17 cellular contexts compared by ENCODE assay signal in the genomic region with DNA sequence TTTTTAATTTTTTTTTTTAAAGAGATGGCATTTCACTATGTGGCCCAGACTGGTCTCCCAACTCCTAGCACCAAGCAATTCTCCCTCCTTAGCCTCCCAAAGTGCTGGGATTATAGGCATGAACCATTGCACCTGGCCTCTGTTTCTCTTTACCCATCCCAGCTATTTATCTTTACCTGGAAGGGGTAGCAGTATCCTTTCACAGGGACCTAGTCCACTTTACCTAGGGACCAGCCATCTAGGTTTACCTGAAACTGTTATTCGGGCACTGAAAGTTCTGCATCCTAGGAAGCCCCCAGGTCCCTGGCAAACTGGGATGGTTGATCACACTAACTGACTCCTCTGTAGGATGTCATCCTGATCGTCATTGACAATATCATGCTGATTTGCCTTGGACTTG. TPM values are rescaled to one million over a fixed set of nuclear protein-coding genes. Genes with fewer than 3 reads are reported as not detected.
A peak's percentile ranks its signal among the peaks of the same experiment; 100 is the strongest.
DNase-seq lines count a peak whose midpoint lies in the region; ATAC-seq and TF ChIP-seq lines count a peak whose summit lies in the region.
"Had no signal": no experiment of that assay in that cellular context is flagged by ENCODE, and none has a peak within 500 bp of the region (broad histone marks: within the 10 kb centered on the region; RNA-seq: fewer than 3 reads in every experiment).

No MANE protein-coding gene starts in this region.

- WGBS in IMR-90 (ENCODE audit: extremely low coverage in 2 of 2, insufficient read length in 1 of 2), 2 experiments, result no CpG with 5 or more reads among the region's 2 CpGs
- 71 to 79% methylated on average over 2 of the region's 2 CpGs for WGBS in testis, 2 donors

- no peak overlapping the region for H2BK5ac ChIP-seq in IMR-90 (ENCODE audit: low read depth, low read length, poor library complexity, severe bottlenecking)

- H3K4me3 ChIP-seq in CD4-positive, CD25-positive, alpha-beta regulatory T cell (ENCODE audit: low read depth, low read length), result no peak overlapping the region
- H3K4me3 ChIP-seq in IMR-90 (ENCODE audit: insufficient read depth, low read depth, low read length) (no peak overlapping the region), testis (no peak overlapping the region)
- H3K4me3 ChIP-seq in naive thymus-derived CD4-positive, alpha-beta T cell (ENCODE audit: low read length), result no peak overlapping the region
- H3K4me3 ChIP-seq: K562 had no signal

- no peak overlapping the region for H2BK120ac ChIP-seq in IMR-90 (ENCODE audit: low read depth, low read length)

- peak overlapping the region; percentile 3; the same call in 1 of the 2 replicates for H2AK5ac ChIP-seq in IMR-90 (ENCODE audit: low read depth, low read length)

- H4K20me1 ChIP-seq in IMR-90 (ENCODE audit: insufficient read depth, low read length), result no peaks in the 10 kb centered on the region

- H2BK20ac ChIP-seq in IMR-90 (ENCODE audit: low read depth, low read length), result 0 out of 2 replicates have a peak overlapping the region, but pooled peaks have one; percentile 10

- no peak overlapping the region for H3K4me2 ChIP-seq in IMR-90 (ENCODE audit: low read depth, low read length)

- dilution Hi-C loops in IMR-90 (cut with HindIII; ENCODE audit: low sequenced_read_pairs, unreplicated experiment), result no loop called here

- TF ChIP-seq RAD21 in IMR-90 (IDR thresholded peaks at IDR 0.05; ENCODE audit: low read length), result no peak

- no peak overlapping the region for H3K23ac ChIP-seq in IMR-90 (ENCODE audit: low read depth, low read length)

- BruUV-seq in IMR-90 (replicated peaks; lab: Mats Ljungman, UMichigan), result no TSS peak

- no peak overlapping the region for H3K4ac ChIP-seq in IMR-90 (ENCODE audit: low read depth, low read length)

- no peak overlapping the region for H3K56ac ChIP-seq in IMR-90 (ENCODE audit: extremely low read depth, insufficient read depth, low read length)

- CTCF ChIA-PET in CD4-positive, alpha-beta T cell (lab: Charles Lee), result interaction anchor here (1.2 kb wide), 1 partner anchor 47 kb away, joined by 3 read pairs; no protein-coding TSS in a partner anchor
- CTCF ChIA-PET in IMR-90 (lab: Yijun Ruan, JAX), result no interaction called here
- CTCF ChIA-PET in naive thymus-derived CD4-positive, alpha-beta T cell (lab: Charles Lee), result interaction anchor here (0.7 to 1.5 kb wide), 2 partner anchors 42 to 96 kb away, joined by 3 to 6 read pairs; no protein-coding TSS in a partner anchor

- DNase-seq in CD4-positive, CD25-positive, alpha-beta regulatory T cell, result no peak
- no peak for DNase-seq in CD4-positive, alpha-beta T cell
- no peak for DNase-seq in IMR-90
- no peak for DNase-seq in naive thymus-derived CD4-positive, alpha-beta T cell
- DNase-seq in medulla oblongata (ENCODE audit: extremely low spot score), result no peak
- DNase-seq in testis, result no peak
- no peak for DNase-seq in effector memory CD8-positive, alpha-beta T cell
- DNase-seq: ACHN; BE2C; C1 segment of cervical spinal cord; CD4-positive, alpha-beta memory T cell; COR-L47; DMS 273 treated with DMSO at 0.1 percent for 48 hours; DMS53; H9 had no signal

- no peak overlapping the region for H4K5ac ChIP-seq in IMR-90 (ENCODE audit: low read depth, low read length)

- H3K27ac Mint-ChIP-seq in CD4-positive, CD25-positive, alpha-beta regulatory T cell, result peak overlapping the region in 1 of 3 donors; percentile 79
- H3K27ac Mint-ChIP-seq in CD4-positive, alpha-beta T cell, result peak overlapping the region; percentile 42
- peak overlapping the region in 4 of 9 donors; percentile 38 to 64 (median 39) for H3K27ac Mint-ChIP-seq in naive thymus-derived CD4-positive, alpha-beta T cell
- no peak overlapping the region for H3K27ac Mint-ChIP-seq in effector memory CD8-positive, alpha-beta T cell
- H3K27ac Mint-ChIP-seq: H9 had no signal

- H3K9me3 ChIP-seq in CD4-positive, CD25-positive, alpha-beta regulatory T cell (ENCODE audit: control insufficient read depth in 2 of 2, low read length in 2 of 2), result no peaks in the 10 kb centered on the region
- no peaks in the 10 kb centered on the region for H3K9me3 ChIP-seq in CD4-positive, alpha-beta T cell (ENCODE audit: control insufficient read depth, low read length)
- H3K9me3 ChIP-seq in IMR-90 (ENCODE audit: control insufficient read depth, insufficient read depth, low read length), result no peaks in the 10 kb centered on the region
- H3K9me3 ChIP-seq in naive thymus-derived CD4-positive, alpha-beta T cell (ENCODE audit: control insufficient read depth in 2 of 3, low read length in 3 of 3), result no peaks in the 10 kb centered on the region
- no peaks in the 10 kb centered on the region for H3K9me3 ChIP-seq in testis
- H3K9me3 ChIP-seq: BE2C had no signal

- H3K79me1 ChIP-seq in IMR-90 (ENCODE audit: low read depth in 1 of 2, low read length in 2 of 2), result no peaks in the 10 kb centered on the region

- peaks cover 31% of the 10 kb centered on the region for H3K4me1 ChIP-seq in CD4-positive, CD25-positive, alpha-beta regulatory T cell (ENCODE audit: control insufficient read depth, insufficient read depth, low read length, poor library complexity, severe bottlenecking)
- H3K4me1 ChIP-seq in IMR-90 (ENCODE audit: control insufficient read depth, insufficient read depth, low read length) (peaks cover 7% of the 10 kb centered on the region), testis (peaks cover 7% of the 10 kb centered on the region)
- peaks cover 23 to 29% of the 10 kb centered on the region in 2 donors for H3K4me1 ChIP-seq in naive thymus-derived CD4-positive, alpha-beta T cell (ENCODE audit: control insufficient read depth in 2 of 2, insufficient read depth in 2 of 2, low read length in 2 of 2)
- H3K4me1 ChIP-seq: BE2C had no signal

- no peak overlapping the region for H2AK9ac ChIP-seq in IMR-90 (replicated peaks; ENCODE audit: low read depth, low read length, poor library complexity)

- no peaks in the 10 kb centered on the region for H3K36me3 ChIP-seq in CD4-positive, CD25-positive, alpha-beta regulatory T cell (ENCODE audit: control insufficient read depth, insufficient read depth, low read length)
- H3K36me3 ChIP-seq in IMR-90 (ENCODE audit: control insufficient read depth, insufficient read depth, low read length), result no peaks in the 10 kb centered on the region
- H3K36me3 ChIP-seq in naive thymus-derived CD4-positive, alpha-beta T cell (ENCODE audit: control insufficient read depth in 2 of 3, insufficient read depth in 3 of 3, low read length in 3 of 3), result no peaks in the 10 kb centered on the region
- H3K36me3 ChIP-seq in testis (ENCODE audit: low read depth, missing control alignments), result no peaks in the 10 kb centered on the region
- H3K36me3 ChIP-seq: BE2C had no signal

- no peaks in the 10 kb centered on the region for H3K27me3 Mint-ChIP-seq in CD4-positive, CD25-positive, alpha-beta regulatory T cell
- H3K27me3 Mint-ChIP-seq in CD4-positive, alpha-beta T cell, result no peaks in the 10 kb centered on the region
- peaks cover 0 to 3% (median 0%) of the 10 kb centered on the region in 5 donors for H3K27me3 Mint-ChIP-seq in naive thymus-derived CD4-positive, alpha-beta T cell
- no peaks in the 10 kb centered on the region for H3K27me3 Mint-ChIP-seq in effector memory CD8-positive, alpha-beta T cell
- H3K27me3 Mint-ChIP-seq: CD4-positive, alpha-beta memory T cell had no signal

- H2BK15ac ChIP-seq in IMR-90 (ENCODE audit: low read depth, low read length), result no peak overlapping the region; the same call in 2 of the 3 replicates

- no peak overlapping the region for H2AFZ ChIP-seq in IMR-90 (replicated peaks; ENCODE audit: low read length, poor library complexity)

- TF ChIP-seq POLR2A in IMR-90 (IDR thresholded peaks at IDR 0.05; ENCODE audit: low read depth, low read length), result no peak
- TF ChIP-seq POLR2A in testis (IDR thresholded peaks at IDR 0.05), result no peak

- no peak for TF ChIP-seq CTCF in CD4-positive, alpha-beta T cell (IDR thresholded peaks at IDR 0.05)
- TF ChIP-seq CTCF in IMR-90 (conservative IDR thresholded peaks at IDR 0.05; ENCODE audit: low read depth, low read length) (no peak), testis (IDR thresholded peaks at IDR 0.05) (no peak)

- peaks cover 5 to 43% (median 26%) of the 10 kb centered on the region in 4 donors for H3K4me1 Mint-ChIP-seq in CD4-positive, CD25-positive, alpha-beta regulatory T cell
- H3K4me1 Mint-ChIP-seq in CD4-positive, alpha-beta T cell (ENCODE audit: low read depth), result peaks cover 41% of the 10 kb centered on the region
- peaks cover 23 to 59% (median 36%) of the 10 kb centered on the region in 7 donors for H3K4me1 Mint-ChIP-seq in naive thymus-derived CD4-positive, alpha-beta T cell
- peaks cover 21 to 26% of the 10 kb centered on the region in 2 donors for H3K4me1 Mint-ChIP-seq in effector memory CD8-positive, alpha-beta T cell (ENCODE audit: low read depth in 2 of 2)

- POLR2A ChIA-PET in CD4-positive, alpha-beta T cell (lab: Charles Lee), result interaction anchor here (2.1 kb wide), 1 partner anchor 68 kb away, joined by 10 read pairs; the partner anchor contains the start of genes FBXO24 and LRCH4
- POLR2A ChIA-PET in IMR-90 (lab: Charles Lee; ENCODE audit: unreplicated experiment), result no interaction called here
- POLR2A ChIA-PET in naive thymus-derived CD4-positive, alpha-beta T cell (lab: Charles Lee), result interaction anchor here (1.0 to 2.0 kb wide), 5 partner anchors 9 to 38 kb away, joined by 3 to 5 read pairs (median 4); no protein-coding TSS in a partner anchor

- intact Hi-C loops in CD4-positive, alpha-beta T cell (cut with DNase I, micrococcal nuclease), result no loop called here
- intact Hi-C loops in IMR-90 (cut with micrococcal nuclease) (no loop called here), testis (cut with DNase I; ENCODE audit: low total_unique reads) (no loop called here)
- intact Hi-C loops in naive thymus-derived CD4-positive, alpha-beta T cell (cut with micrococcal nuclease), result loop anchor here in 1 of 2 donors (2.0 kb wide), 2 partner anchors 21 to 39 kb away; partner anchors contain the start of genes AGFG2 and TSC22D4

- H3K9me3 Mint-ChIP-seq in CD4-positive, CD25-positive, alpha-beta regulatory T cell, result peaks cover 0 to 2% (median 0%) of the 10 kb centered on the region in 7 donors
- H3K9me3 Mint-ChIP-seq in CD4-positive, alpha-beta T cell, result no peaks in the 10 kb centered on the region
- H3K9me3 Mint-ChIP-seq in naive thymus-derived CD4-positive, alpha-beta T cell, result no peaks in the 10 kb centered on the region
- H3K9me3 Mint-ChIP-seq in effector memory CD8-positive, alpha-beta T cell, result no peaks in the 10 kb centered on the region
- H3K9me3 Mint-ChIP-seq: CD4-positive, alpha-beta memory T cell had no signal

- no peak overlapping the region for H3K14ac ChIP-seq in IMR-90 (replicated peaks; ENCODE audit: low read depth, low read length)

- no peaks in the 10 kb centered on the region for H3K36me3 Mint-ChIP-seq in CD4-positive, CD25-positive, alpha-beta regulatory T cell
- no peaks in the 10 kb centered on the region for H3K36me3 Mint-ChIP-seq in CD4-positive, alpha-beta T cell (ENCODE audit: low read depth)
- H3K36me3 Mint-ChIP-seq in naive thymus-derived CD4-positive, alpha-beta T cell, result no peaks in the 10 kb centered on the region
- peaks cover 6% of the 10 kb centered on the region for H3K36me3 Mint-ChIP-seq in effector memory CD8-positive, alpha-beta T cell (ENCODE audit: insufficient read depth)
- H3K36me3 Mint-ChIP-seq: CD4-positive, alpha-beta memory T cell had no signal

- ATAC-seq in CD4-positive, CD25-positive, alpha-beta regulatory T cell (ENCODE audit: low read depth in 2 of 2), result no peak
- no peak for ATAC-seq in CD4-positive, alpha-beta T cell (ENCODE audit: poor library complexity)
- ATAC-seq in IMR-90 (ENCODE audit: low read depth), result no peak
- no peak for ATAC-seq in naive thymus-derived CD4-positive, alpha-beta T cell
- no peak for ATAC-seq in effector memory CD8-positive, alpha-beta T cell (replicated peaks)

- peaks cover 9% of the 10 kb centered on the region for H3K9me1 ChIP-seq in IMR-90 (ENCODE audit: insufficient read depth, low read length)

- H3K27me3 ChIP-seq in CD4-positive, CD25-positive, alpha-beta regulatory T cell (ENCODE audit: control insufficient read depth, insufficient read depth, low read length), result no peaks in the 10 kb centered on the region
- H3K27me3 ChIP-seq in CD4-positive, alpha-beta T cell (ENCODE audit: control insufficient read depth, insufficient read depth, low read length), result no peaks in the 10 kb centered on the region
- H3K27me3 ChIP-seq in IMR-90 (ENCODE audit: control insufficient read depth, insufficient read depth, low read length) (peaks cover 4% of the 10 kb centered on the region), testis (no peaks in the 10 kb centered on the region)
- H3K27me3 ChIP-seq in naive thymus-derived CD4-positive, alpha-beta T cell (ENCODE audit: control insufficient read depth in 2 of 2, insufficient read depth in 2 of 2, low read length in 2 of 2), result no peaks in the 10 kb centered on the region
- H3K27me3 ChIP-seq: BE2C had no signal

- no peak overlapping the region for H3K27ac ChIP-seq in CD4-positive, CD25-positive, alpha-beta regulatory T cell (ENCODE audit: insufficient read depth, low read length, poor library complexity, severe bottlenecking)
- no peak overlapping the region for H3K27ac ChIP-seq in CD4-positive, alpha-beta T cell (ENCODE audit: low read depth, low read length)
- no peak overlapping the region for H3K27ac ChIP-seq in IMR-90 (ENCODE audit: insufficient read depth, low read length)
- no peak overlapping the region for H3K27ac ChIP-seq in naive thymus-derived CD4-positive, alpha-beta T cell (ENCODE audit: low read depth, low read length)
- H3K27ac ChIP-seq in testis, result no peak overlapping the region

- H4K91ac ChIP-seq in IMR-90 (ENCODE audit: insufficient read depth, low read depth, low read length), result no peak overlapping the region

- H3K9ac ChIP-seq in IMR-90 (ENCODE audit: low read depth, low read length), result no peak overlapping the region

- peak overlapping the region in 3 of 4 donors; percentile 32 to 44 (median 35) for H3K4me3 Mint-ChIP-seq in CD4-positive, CD25-positive, alpha-beta regulatory T cell
- no peak overlapping the region for H3K4me3 Mint-ChIP-seq in CD4-positive, alpha-beta T cell
- H3K4me3 Mint-ChIP-seq in naive thymus-derived CD4-positive, alpha-beta T cell, result peak overlapping the region in 6 of 10 donors; percentile 16 to 68 (median 39)
- H3K4me3 Mint-ChIP-seq in effector memory CD8-positive, alpha-beta T cell, result peak overlapping the region in 1 of 2 donors; percentile 31
- H3K4me3 Mint-ChIP-seq: H9 had no signal

- in situ Hi-C loops in IMR-90 (cut with MboI; ENCODE audit: low sequenced_read_pairs), result no loop called here

- H3K18ac ChIP-seq in IMR-90 (ENCODE audit: low read depth, low read length), result no peak overlapping the region

- no peak overlapping the region for H4K8ac ChIP-seq in IMR-90 (ENCODE audit: low read depth in 2 of 2, low read length in 2 of 2)

RNA-seq across cellular contexts. Expression of gene AGFG2, which starts 21.7 kb away (rescaled TPM):
- 40.8 TPM for total RNA-seq in CD4-positive, CD25-positive, alpha-beta regulatory T cell
- 10 to 100 TPM; 11.7 to 21.6 (median 16.0) TPM for polyA plus RNA-seq in CD4-positive, CD25-positive, alpha-beta regulatory T cell
- 1 to 10 TPM; 6.6 to 9.9 TPM for total RNA-seq in CD4-positive, alpha-beta T cell
- 3.0 and 4.2 TPM in 2 replicates for total RNA-seq in IMR-90 (2012; rRNA removed)
- 10.0 and 14.2 TPM in 2 replicates for polyA plus RNA-seq in IMR-90 (2012; rRNA removed)
- polyA plus RNA-seq in IMR-90 (2012; cell fraction: cytosol; rRNA removed), result 4.0 and 11.5 TPM in 2 replicates
- polyA plus RNA-seq in IMR-90 (2012; cell fraction: nucleus; rRNA removed; ENCODE audit: low replicate concordance), result 9.6 and 20.8 TPM in 2 replicates
- 10 to 100 TPM; 15.8 to 42.4 (median 23.3) TPM for total RNA-seq in naive thymus-derived CD4-positive, alpha-beta T cell
- polyA plus RNA-seq in naive thymus-derived CD4-positive, alpha-beta T cell, result 1 to 10 TPM; 5.7 to 9.8 TPM
- 10 to 100 TPM; 62.0 to 67.2 TPM for total RNA-seq in testis
- polyA plus RNA-seq in testis (ENCODE audit: insufficient read depth, low read depth, low replicate concordance), result 51.4 TPM

RNA-seq across cellular contexts. Expression of gene NYAP1, which starts 33.6 kb away (rescaled TPM):
- 0.89 TPM for total RNA-seq in CD4-positive, CD25-positive, alpha-beta regulatory T cell
- polyA plus RNA-seq in CD4-positive, CD25-positive, alpha-beta regulatory T cell, result not detected
- total RNA-seq in CD4-positive, alpha-beta T cell, result under 1 TPM; 0.66 to 0.75 TPM
- 0.18 and 0.28 TPM in 2 replicates for total RNA-seq in IMR-90 (2012; rRNA removed)
- polyA plus RNA-seq in IMR-90 (2012; rRNA removed), result 1.3 and 1.5 TPM in 2 replicates
- 0.94 and 1.1 TPM in 2 replicates for polyA plus RNA-seq in IMR-90 (2012; cell fraction: cytosol; rRNA removed)
- 1.8 and 2.7 TPM in 2 replicates for polyA plus RNA-seq in IMR-90 (2012; cell fraction: nucleus; rRNA removed; ENCODE audit: low replicate concordance)
- total RNA-seq in naive thymus-derived CD4-positive, alpha-beta T cell, result under 1 TPM; 0.11 to 0.64 (median 0.44) TPM
- not detected for polyA plus RNA-seq in naive thymus-derived CD4-positive, alpha-beta T cell
- 10 to 100 TPM; 24.7 to 27.3 TPM for total RNA-seq in testis
- 15.7 TPM for polyA plus RNA-seq in testis (ENCODE audit: insufficient read depth, low read depth, low replicate concordance)
- polyA plus RNA-seq: CD4-positive, alpha-beta memory T cell had no signal

RNA-seq across cellular contexts. Expression of gene TSC22D4, which starts 38.3 kb away (rescaled TPM):
- total RNA-seq in CD4-positive, CD25-positive, alpha-beta regulatory T cell, result 113 TPM
- polyA plus RNA-seq in CD4-positive, CD25-positive, alpha-beta regulatory T cell, result 10 to 100 TPM; 22.2 to 35.8 (median 33.4) TPM
- total RNA-seq in CD4-positive, alpha-beta T cell, result 10 to 100 TPM; 34.6 to 36.5 TPM
- 9.3 and 10.0 TPM in 2 replicates for total RNA-seq in IMR-90 (2012; rRNA removed)
- 29.9 and 32.4 TPM in 2 replicates for polyA plus RNA-seq in IMR-90 (2012; rRNA removed)
- polyA plus RNA-seq in IMR-90 (2012; cell fraction: cytosol; rRNA removed), result 30.1 and 48.3 TPM in 2 replicates
- polyA plus RNA-seq in IMR-90 (2012; cell fraction: nucleus; rRNA removed; ENCODE audit: low replicate concordance), result 39.6 and 90.8 TPM in 2 replicates
- 100 to 1,000 TPM in 4 of 5 experiments, 10 to 100 TPM in 1; 75.6 to 124 (median 115) TPM for total RNA-seq in naive thymus-derived CD4-positive, alpha-beta T cell
- 10 to 100 TPM; 23.7 to 30.1 TPM for polyA plus RNA-seq in naive thymus-derived CD4-positive, alpha-beta T cell
- total RNA-seq in testis, result 100 to 1,000 TPM; 135 to 165 TPM
- polyA plus RNA-seq in testis (ENCODE audit: insufficient read depth, low read depth, low replicate concordance), result 57.4 TPM

RNA-seq across cellular contexts. Expression of gene SPACDR, which starts 53.2 kb away (rescaled TPM):
- total RNA-seq in CD4-positive, CD25-positive, alpha-beta regulatory T cell, result 3.7 TPM
- under 1 TPM in 2 of 4 donors, not detected in 2; 0.32 TPM for polyA plus RNA-seq in CD4-positive, CD25-positive, alpha-beta regulatory T cell
- total RNA-seq in CD4-positive, alpha-beta T cell, result under 1 TPM; 0.64 to 0.93 TPM
- total RNA-seq in IMR-90 (2012; rRNA removed) (0.54 and 1.1 TPM in 2 replicates), testis (10 to 100 TPM; 34.0 to 45.8 TPM)
- polyA plus RNA-seq in IMR-90 (2012; rRNA removed) (1.3 and 2.1 TPM in 2 replicates), testis (ENCODE audit: insufficient read depth, low read depth, low replicate concordance) (84.9 TPM)
- polyA plus RNA-seq in IMR-90 (2012; cell fraction: cytosol; rRNA removed), result 2.3 and 3.1 TPM in 2 replicates
- 8.7 and 10.3 TPM in 2 replicates for polyA plus RNA-seq in IMR-90 (2012; cell fraction: nucleus; rRNA removed; ENCODE audit: low replicate concordance)
- 1 to 10 TPM; 1.6 to 7.8 (median 2.2) TPM for total RNA-seq in naive thymus-derived CD4-positive, alpha-beta T cell
- polyA plus RNA-seq in naive thymus-derived CD4-positive, alpha-beta T cell, result under 1 TPM in 1 of 2 donors, not detected in 1; 0.85 TPM
- total RNA-seq: H1, H9 had no signal

RNA-seq across cellular contexts. Expression of gene SAP25, which starts 56.4 kb away (rescaled TPM):
- 47.4 TPM for total RNA-seq in CD4-positive, CD25-positive, alpha-beta regulatory T cell
- polyA plus RNA-seq in CD4-positive, CD25-positive, alpha-beta regulatory T cell, result under 1 TPM in 1 of 4 donors, not detected in 3; 0.47 TPM
- 10 to 100 TPM; 52.0 to 53.4 TPM for total RNA-seq in CD4-positive, alpha-beta T cell
- not detected in 2 replicates for total RNA-seq in IMR-90 (2012; rRNA removed)
- polyA plus RNA-seq in IMR-90 (2012; rRNA removed), result 1.8 and 2.3 TPM in 2 replicates
- polyA plus RNA-seq in IMR-90 (2012; cell fraction: cytosol; rRNA removed), result 0.54 and 0.62 TPM in 2 replicates
- 8.7 and 38.4 TPM in 2 replicates for polyA plus RNA-seq in IMR-90 (2012; cell fraction: nucleus; rRNA removed; ENCODE audit: low replicate concordance)
- total RNA-seq in naive thymus-derived CD4-positive, alpha-beta T cell, result 100 to 1,000 TPM in 2 of 5 experiments, 10 to 100 TPM in 3; 29.1 to 174 (median 71.3) TPM
- under 1 TPM in 1 of 2 donors, not detected in 1; 0.48 TPM for polyA plus RNA-seq in naive thymus-derived CD4-positive, alpha-beta T cell
- total RNA-seq in testis, result 10 to 100 TPM; 28.4 to 29.9 TPM
- polyA plus RNA-seq in testis (ENCODE audit: insufficient read depth, low read depth, low replicate concordance), result 30.3 TPM

Comparison
In these comparisons a context has a peak if more than half of its experiments do, and no peak if none do; other contexts are left out.
1. RNA of gene NYAP1, which starts 33.6 kb away (total RNA-seq): 24.7 to 27.3 TPM in testis; 0.89 TPM in CD4-positive, CD25-positive, alpha-beta regulatory T cell (single experiment), 0.66 to 0.75 TPM in CD4-positive, alpha-beta T cell, 0.11 to 0.64 TPM in naive thymus-derived CD4-positive, alpha-beta T cell and 0.18 to 0.28 TPM in IMR-90; every median in the first group is over 10 times any median in the second.